Comparison of ENCODE assay signal across 18 cellular contexts in genomic region chr15:25525741-25526140, GRCh38.
DNase-seq lines count a peak whose midpoint lies in the region; ATAC-seq and TF ChIP-seq lines count a peak whose summit lies in the region.
"Had no signal": no experiment of that assay in that cellular context is flagged by ENCODE, and none has a peak within 500 bp of the region (broad histone marks: within the 10 kb centered on the region; RNA-seq: fewer than 3 reads in every experiment).

No MANE protein-coding gene starts in this region.

- H3K27ac ChIP-seq in GM23248 (no peak overlapping the region), neuronal stem cell (replicated peaks; ENCODE audit: low read length) (no peak overlapping the region), gastrocnemius medialis (no peak overlapping the region)
- H3K27ac ChIP-seq: SJCRH30 had no signal

- no peak overlapping the region for H2BK5ac ChIP-seq in neuronal stem cell (ENCODE audit: low read length)

- no peak overlapping the region for H4K8ac ChIP-seq in neuronal stem cell (ENCODE audit: low read depth, low read length)

- in situ Hi-C loops in GM23248 (cut with MboI) = no loop called here
- in situ Hi-C loops in GM13977 (cut with MboI; ENCODE audit: low pct_unique_long_range_greater_than_20kb, low sequenced_read_pairs, unreplicated experiment) = no loop called here
- in situ Hi-C loops in gastrocnemius medialis (cut with MboI; ENCODE audit: low sequenced_read_pairs in 4 of 4) = loop anchor here in 1 of 4 donors (10.0 kb wide), 1 partner anchor 59 kb away; no protein-coding TSS in a partner anchor

- no peaks in the 10 kb centered on the region for H3K79me2 ChIP-seq in GM23248 (ENCODE audit: insufficient read depth)

- H3K23ac ChIP-seq in neuronal stem cell (ENCODE audit: low read depth, low read length, poor library complexity) = no peak overlapping the region

- no peak overlapping the region for H4K91ac ChIP-seq in neuronal stem cell (ENCODE audit: low read depth, low read length, poor library complexity)

- H3K79me1 ChIP-seq in neuronal stem cell (ENCODE audit: low read depth, low read length) = no peaks in the 10 kb centered on the region

- no peak overlapping the region for H2AK5ac ChIP-seq in neuronal stem cell (ENCODE audit: low read depth, low read length)

- H3K9me3 ChIP-seq in GM23248 (ENCODE audit: low read depth) = no peaks in the 10 kb centered on the region
- H3K9me3 ChIP-seq in neuronal stem cell (replicated peaks in 1 of 2; ENCODE audit: control insufficient read depth in 2 of 2, insufficient read depth in 1 of 2, low read depth in 1 of 2, low read length in 2 of 2) = peaks cover 0 to 2% of the 10 kb centered on the region in 2 donors
- H3K9me3 ChIP-seq in gastrocnemius medialis = no peaks in the 10 kb centered on the region

- H2BK15ac ChIP-seq in neuronal stem cell (ENCODE audit: low read length) = no peak overlapping the region

- peaks cover 5% of the 10 kb centered on the region; the same call in 1 of the 2 replicates for H3F3A ChIP-seq in GM23248 (ENCODE audit: insufficient read depth)

- no peak overlapping the region for H3K9ac ChIP-seq in GM23248
- H3K9ac ChIP-seq in neuronal stem cell (ENCODE audit: low read depth, low read length, poor library complexity) = no peak overlapping the region

- H3K4me3 ChIP-seq in GM23248 (no peak overlapping the region), fibroblast of mammary gland (ENCODE audit: control insufficient read depth, low read depth, low read length) (no peak overlapping the region), neuronal stem cell (ENCODE audit: low read length in 2 of 2) (no peak overlapping the region), gastrocnemius medialis (no peak overlapping the region)
- H3K4me3 ChIP-seq: SJCRH30 had no signal

- TF ChIP-seq POLR2A in gastrocnemius medialis (IDR thresholded peaks at IDR 0.05) = no peak

- no peak for ATAC-seq in gastrocnemius medialis
- ATAC-seq in HG03442 (IDR thresholded peaks at IDR 0.05; ENCODE audit: unreplicated experiment) = no peak
- ATAC-seq: Right ventricle myocardium inferior had no signal

- TF ChIP-seq CTCF in fibroblast of mammary gland (conservative IDR thresholded peaks at IDR 0.05; ENCODE audit: control insufficient read depth, insufficient read depth, low read depth, low read length) (no peak), GM13977 (IDR thresholded peaks at IDR 0.05; ENCODE audit: extremely low read depth, insufficient read depth, missing control alignments) (no peak), gastrocnemius medialis (IDR thresholded peaks at IDR 0.05 in 4 of 5, conservative IDR thresholded peaks at IDR 0.05 in 1 of 5) (no peak)

- no peak overlapping the region for H2BK120ac ChIP-seq in neuronal stem cell (ENCODE audit: low read depth, low read length)

- no peak overlapping the region for H3K18ac ChIP-seq in neuronal stem cell (ENCODE audit: low read length)

- 0 out of 2 replicates have a peak, but pooled peaks cover 4% of the 10 kb centered on the region for H3K4me1 ChIP-seq in GM23248 (ENCODE audit: insufficient read depth)
- no peaks in the 10 kb centered on the region for H3K4me1 ChIP-seq in neuronal stem cell (ENCODE audit: control insufficient read depth in 2 of 2, insufficient read depth in 1 of 2, low read depth in 1 of 2, low read length in 2 of 2)
- no peaks in the 10 kb centered on the region for H3K4me1 ChIP-seq in gastrocnemius medialis
- H3K4me1 ChIP-seq: SJCRH30 had no signal

- H3K14ac ChIP-seq in neuronal stem cell (ENCODE audit: low read length) = no peak overlapping the region

- no peak overlapping the region for H2AFZ ChIP-seq in GM23248
- H2AFZ ChIP-seq in neuronal stem cell (ENCODE audit: low read length) = no peak overlapping the region

- intact Hi-C loops in gastrocnemius medialis (cut with DNase I; ENCODE audit: low total_unique reads) = no loop called here

- no peak overlapping the region for H3K4me2 ChIP-seq in GM23248 (ENCODE audit: unreplicated experiment)
- H3K4me2 ChIP-seq in neuronal stem cell (ENCODE audit: insufficient read depth, low read length, poor library complexity, severe bottlenecking) = no peak overlapping the region

- 55 to 63% methylated on average over 8 of the region's 8 CpGs for WGBS in GM23248 (ENCODE audit: low coverage in 1 of 2, low lambda C conversion rate in 2 of 2, missing lambda C conversion rate in 2 of 2), 2 experiments
- no CpG with 5 or more reads among the region's 8 CpGs for WGBS in neuronal stem cell (ENCODE audit: extremely low coverage in 2 of 2, insufficient read length in 2 of 2, insufficient replicate concordance in 1 of 2), 2 donors

- H3K4ac ChIP-seq in neuronal stem cell (ENCODE audit: low read length) = no peak overlapping the region

- peak overlapping the region; percentile 94 for H2BK12ac ChIP-seq in neuronal stem cell (ENCODE audit: low read length)

- DNase-seq in GM23248 (peak; percentile 55), RKO (ENCODE audit: low spot score) (peak; percentile 15), fibroblast of mammary gland (ENCODE audit: low read depth) (peak; percentile 1), neuronal stem cell (ENCODE audit: low spot score) (no peak), GM13977 (ENCODE audit: low spot score) (no peak), gastrocnemius medialis (no peak), NK-92 (lab: John Stamatoyannopoulos, UW; ENCODE audit: unreplicated experiment) (no peak)
- DNase-seq: Calu3, IMR-90, KG1, MM.1S, NCI-H2029 treated with DMSO at 0.1 percent for 48 hours, NCI-H69, OCI-M1, SJCRH30, T-helper 1 cell had no signal

- H4K20me1 ChIP-seq in GM23248 (ENCODE audit: insufficient read depth) = no peaks in the 10 kb centered on the region

- no peaks in the 10 kb centered on the region for H3K36me3 ChIP-seq in GM23248 (ENCODE audit: low read depth)
- no peaks in the 10 kb centered on the region for H3K36me3 ChIP-seq in neuronal stem cell (replicated peaks in 1 of 2; ENCODE audit: control insufficient read depth in 2 of 2, insufficient read depth in 2 of 2, low read length in 2 of 2)
- H3K36me3 ChIP-seq in gastrocnemius medialis = no peaks in the 10 kb centered on the region
- H3K36me3 ChIP-seq: SJCRH30 had no signal

- no peaks in the 10 kb centered on the region for H3K9me2 ChIP-seq in GM23248 (ENCODE audit: insufficient read depth)

- no peaks in the 10 kb centered on the region for H3K27me3 ChIP-seq in GM23248 (replicated peaks; ENCODE audit: insufficient read depth)
- H3K27me3 ChIP-seq in neuronal stem cell (ENCODE audit: control insufficient read depth in 3 of 3, insufficient read depth in 3 of 3, low read depth in 1 of 3, low read length in 3 of 3) = no peaks in the 10 kb centered on the region
- no peaks in the 10 kb centered on the region for H3K27me3 ChIP-seq in gastrocnemius medialis
- H3K27me3 ChIP-seq: SJCRH30 had no signal

Comparison
In these comparisons a context has a peak if more than half of its experiments do, and no peak if none do; other contexts are left out.
1. DNase-seq: peak in GM23248 (single experiment), RKO (single experiment) and fibroblast of mammary gland (single experiment); none in neuronal stem cell (single experiment), GM13977 (single experiment), gastrocnemius medialis (0 of 2) and NK-92 (single experiment).